In the genomic region with DNA sequence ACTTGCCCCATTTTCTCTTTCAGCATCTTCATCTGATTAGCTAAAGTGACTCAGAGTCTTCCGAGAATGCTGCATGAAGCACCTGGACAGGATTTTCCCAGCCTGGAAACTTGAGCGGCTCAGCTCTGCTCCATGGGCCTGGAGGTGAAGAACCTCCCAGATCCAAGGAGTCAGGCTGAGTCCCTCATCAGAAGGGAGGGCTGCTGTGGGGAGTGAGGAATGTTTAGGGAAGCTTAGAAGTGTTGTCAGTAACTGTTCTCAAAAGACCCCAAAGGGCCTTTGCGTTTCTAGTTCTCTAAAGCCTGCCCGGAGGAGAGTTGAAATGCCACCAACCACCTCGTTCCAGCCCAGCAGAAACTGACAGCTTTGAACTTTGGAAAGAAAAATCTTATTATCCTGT, we compare ENCODE assay signal across 21 cellular contexts.
"Had no signal": no experiment of that assay in that cellular context is flagged by ENCODE, and none has a peak within 500 bp of the region (broad histone marks: within the 10 kb centered on the region; RNA-seq: fewer than 3 reads in every experiment).

No MANE protein-coding gene starts in this region.

- DNase-seq: colonic mucosa; effector CD4-positive, alpha-beta T cell; gastrocnemius medialis; heart right ventricle; immature natural killer cell; left colon; mesendoderm; naive thymus-derived CD4-positive, alpha-beta T cell; nephron progenitor cell; psoas muscle; retina; small intestine; stimulated activated CD4-positive, alpha-beta T cell treated with anti-CD3 and anti-CD28 coated beads, Interleukin-12 subunit alpha, Interleukin-12 subunit beta, amount 100 ng/mL, for 4 hours; stimulated activated naive CD4-positive, alpha-beta T cell; stomach; substantia nigra; transverse colon had no signal

- H3K36me3 Mint-ChIP-seq: immature natural killer cell; naive thymus-derived CD4-positive, alpha-beta T cell had no signal

- H3K4me3 ChIP-seq: colonic mucosa, esophagus muscularis mucosa, gastrocnemius medialis, heart right ventricle, psoas muscle, stomach, thoracic aorta, transverse colon had no signal

- H3K27ac ChIP-seq: colonic mucosa, epithelial cell of prostate, esophagus muscularis mucosa, gastrocnemius medialis, heart right ventricle, neutrophil, psoas muscle, stomach, thoracic aorta, transverse colon had no signal

- H3K27ac Mint-ChIP-seq: immature natural killer cell; naive thymus-derived CD4-positive, alpha-beta T cell had no signal

- ATAC-seq: gastrocnemius medialis; heart right ventricle; left colon; naive thymus-derived CD4-positive, alpha-beta T cell; psoas muscle had no signal

- H3K4me1 Mint-ChIP-seq: immature natural killer cell had no signal

- H3K9me3 ChIP-seq: colonic mucosa, esophagus muscularis mucosa, gastrocnemius medialis, heart right ventricle, neutrophil, psoas muscle, stomach, thoracic aorta, transverse colon had no signal

- H3K4me3 Mint-ChIP-seq: immature natural killer cell; naive thymus-derived CD4-positive, alpha-beta T cell; nephron progenitor cell had no signal

- H3K4me1 ChIP-seq: colonic mucosa, esophagus muscularis mucosa, gastrocnemius medialis, psoas muscle, stomach, transverse colon had no signal

- H3K27me3 ChIP-seq: colonic mucosa, transverse colon had no signal

- H3K9me3 Mint-ChIP-seq: immature natural killer cell had no signal

- H3K36me3 ChIP-seq: colonic mucosa, esophagus muscularis mucosa, gastrocnemius medialis, heart right ventricle, neutrophil, stomach, thoracic aorta, transverse colon had no signal
